Comparison of ENCODE assay signal across 28 cellular contexts in the genomic region with DNA sequence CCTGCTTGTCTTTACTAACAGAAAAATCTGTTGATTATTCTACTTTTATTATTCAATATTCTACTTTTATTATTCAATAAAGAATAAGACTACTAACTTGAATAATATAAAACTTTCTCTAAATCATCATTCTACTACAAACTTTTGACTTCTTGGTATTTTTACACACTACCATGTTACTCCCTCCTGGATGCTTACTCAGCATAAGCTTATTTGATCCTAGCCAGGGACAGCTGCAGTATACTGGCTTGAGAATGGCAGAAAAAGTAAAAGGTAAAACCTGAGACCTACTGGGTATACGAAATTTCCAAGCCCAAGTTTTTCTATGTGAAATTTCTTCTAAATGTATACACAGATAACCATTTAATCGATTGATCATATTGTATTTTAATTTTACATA.
"Had no signal": no experiment of that assay in that cellular context is flagged by ENCODE, and none has a peak within 500 bp of the region (broad histone marks: within the 10 kb centered on the region; RNA-seq: fewer than 3 reads in every experiment).

No MANE protein-coding gene starts in this region.

- H2AFZ ChIP-seq: neural progenitor cell, parathyroid adenoma had no signal

- H3K9me3 ChIP-seq: ovary, psoas muscle, spleen, suprapubic skin, testis, tibial artery, transverse colon, upper lobe of right lung, uterus had no signal

- ATAC-seq: natural killer cell; psoas muscle; right cardiac atrium; sciatic nerve; stimulated activated memory B cell treated with anti-CD40 and anti-IgM and Interleukin-4, amounts not matched to agents 10 μg/mL and 1 μg/mL and 100 μg/mL, for 72 hours; stimulated activated naive CD8-positive, alpha-beta T cell treated with anti-CD3 and anti-CD28 coated beads, Interleukin-15, amount 100 ng/mL, for 72 hours; stimulated activated naive CD8-positive, alpha-beta T cell treated with anti-CD3 and anti-CD28 coated beads, Interleukin-15, Interleukin-2, amounts not matched to agents 100 U/mL and 50 U/mL, for 24 hours; upper lobe of right lung had no signal

- H3K27ac ChIP-seq: ovary, parathyroid adenoma, psoas muscle, skin epidermis, spleen, suprapubic skin, testis, tibial artery, transverse colon, upper lobe of right lung, uterus had no signal

- DNase-seq: natural killer cell; occipital lobe; ovary; posterior cingulate gyrus; psoas muscle; right cardiac atrium; spleen; stimulated activated CD4-positive, alpha-beta T cell treated with anti-CD3 and anti-CD28 coated beads, Interleukin-12 subunit alpha, Interleukin-12 subunit beta, amount 100 ng/mL, for 4 hours; stimulated activated CD4-positive, alpha-beta T cell treated with anti-CD3 and anti-CD28 coated beads, Interleukin-1b, Interleukin-23, amount 100 ng/mL, for 48 hours; stimulated activated CD4-positive, alpha-beta T cell treated with anti-CD3 and anti-CD28 coated beads, Interleukin-4, amount 100 ng/mL, for 1 hour; stimulated activated CD4-positive, alpha-beta T cell treated with anti-CD3 and anti-CD28 coated beads, Interleukin-4, amount 100 ng/mL, for 4 hours; stimulated activated CD8-positive, alpha-beta memory T cell treated with anti-CD3 and anti-CD28 coated beads, Interleukin-4, amount 100 ng/mL, for 48 hours; stimulated activated naive CD4-positive, alpha-beta T cell; stimulated activated naive CD8-positive, alpha-beta T cell treated with anti-CD3 and anti-CD28 coated beads, Interleukin-15, amount 100 ng/mL, for 72 hours; stimulated activated naive CD8-positive, alpha-beta T cell treated with anti-CD3 and anti-CD28 coated beads, Interleukin-15, Interleukin-2, amounts not matched to agents 100 U/mL and 50 U/mL, for 24 hours; substantia nigra; testis; tibial artery; transverse colon; upper lobe of right lung; uterus had no signal

- H3K4me1 ChIP-seq: parathyroid adenoma, spleen, suprapubic skin, testis, transverse colon, upper lobe of right lung, uterus had no signal

- H3K36me3 ChIP-seq: ovary, uterus had no signal

- H3K4me3 ChIP-seq: neural progenitor cell, ovary, psoas muscle, skin epidermis, smooth muscle cell, spleen, suprapubic skin, testis, tibial artery, transverse colon, upper lobe of right lung, uterus had no signal

- H3K9ac ChIP-seq: neural progenitor cell, parathyroid adenoma had no signal

- H3K4me2 ChIP-seq: smooth muscle cell had no signal

- H3K27me3 ChIP-seq: neural progenitor cell, ovary, spleen, suprapubic skin, testis, tibial artery, transverse colon, upper lobe of right lung, uterus had no signal
